In genomic region chr11:124669193-124669592, GRCh38 we compare ENCODE assay signal across 8 cellular contexts. TPM values are rescaled to one million over a fixed set of nuclear protein-coding genes. Genes with fewer than 3 reads are reported as not detected.
DNase-seq lines count a peak whose midpoint lies in the region; ATAC-seq lines count a peak whose summit lies in the region.

No MANE protein-coding gene starts in this region.

- H2AK5ac ChIP-seq in mesendoderm (ENCODE audit: low read length), result no peak overlapping the region

- H3K27me3 ChIP-seq in mesendoderm (ENCODE audit: insufficient read depth, low read length, poor library complexity), result peaks cover 5% of the 10 kb centered on the region

- H3K18ac ChIP-seq in mesendoderm (ENCODE audit: low read length), result no peak overlapping the region

- H3K23ac ChIP-seq in mesendoderm (ENCODE audit: low read length), result no peak overlapping the region

- no peak overlapping the region for H2BK15ac ChIP-seq in mesendoderm (replicated peaks; ENCODE audit: low read depth)

- H3K36me3 ChIP-seq in mesendoderm (ENCODE audit: control insufficient read depth, insufficient read depth, low read length), result no peaks in the 10 kb centered on the region

- H4K8ac ChIP-seq in mesendoderm (ENCODE audit: low read depth, low read length), result no peak overlapping the region

- no peak overlapping the region for H3K56ac ChIP-seq in mesendoderm (ENCODE audit: low read length)

- no CpG with 5 or more reads among the region's 8 CpGs for WGBS in mesendoderm (ENCODE audit: extremely low coverage, insufficient coverage, low lambda C conversion rate)

- H4K5ac ChIP-seq in mesendoderm (ENCODE audit: low read length), result no peak overlapping the region

- POLR2A ChIA-PET in T-cell (lab: Charles Lee), result interaction anchor here in 1 of 2 donors (0.5 to 0.6 kb wide), 2 partner anchors 77 to 94 kb away, joined by 3 to 6 read pairs; no protein-coding TSS in a partner anchor

- CTCF ChIA-PET in T-cell (lab: Charles Lee), result interaction anchor here (0.6 to 3.5 kb wide), 35 partner anchors 9 to 287 kb away, joined by 3 to 59 read pairs (median 4); partner anchors contain the start of genes ESAM (in 2 of the 2), MSANTD2 (in 1 of the 2), NRGN (in 1 of the 2) and TBRG1 (in 1 of the 2)

- no peak overlapping the region for H3K27ac Mint-ChIP-seq in T-cell

- H3K36me3 Mint-ChIP-seq in T-cell, result peaks cover 13% of the 10 kb centered on the region

- H3K4ac ChIP-seq in mesendoderm (ENCODE audit: low read depth, low read length), result no peak overlapping the region

- H3K79me2 ChIP-seq in mesendoderm (ENCODE audit: control insufficient read depth, insufficient read depth, low read length), result no peaks in the 10 kb centered on the region

- peaks cover 19 to 30% (median 22%) of the 10 kb centered on the region in 3 donors for H3K4me1 Mint-ChIP-seq in T-cell

- H3K4me1 ChIP-seq in mesendoderm (ENCODE audit: control insufficient read depth, low read depth, low read length), result no peaks in the 10 kb centered on the region

- ATAC-seq in GM21447 (IDR thresholded peaks at IDR 0.05; ENCODE audit: unreplicated experiment) (peak; percentile 31), T-cell (replicated peaks in 1 of 4) (no peak), GM21717 (IDR thresholded peaks at IDR 0.05; ENCODE audit: unreplicated experiment) (no peak), GM21786 (IDR thresholded peaks at IDR 0.05; ENCODE audit: unreplicated experiment) (no peak)

- H2BK120ac ChIP-seq in mesendoderm (ENCODE audit: low read depth, low read length), result no peak overlapping the region

- no peaks in the 10 kb centered on the region for H3K9me3 Mint-ChIP-seq in T-cell

- no peaks in the 10 kb centered on the region for H3K79me1 ChIP-seq in mesendoderm (ENCODE audit: low read length)

- no peak overlapping the region for H3K4me3 Mint-ChIP-seq in T-cell

- no peaks in the 10 kb centered on the region for H3K27me3 Mint-ChIP-seq in T-cell

- H3K4me3 ChIP-seq in mesendoderm (ENCODE audit: low read length), result no peak overlapping the region

- peak; percentile 51 for DNase-seq in Daoy (ENCODE audit: low read depth)
- DNase-seq in NAMALWA (ENCODE audit: low spot score), result peak; percentile 62
- DNase-seq in T-cell, result peak in 23 of 34 experiments; percentile 4 to 51 (median 20)
- peak; percentile 68 for DNase-seq in cerebellum (ENCODE audit: low spot score)
- DNase-seq in mesendoderm, result peak; percentile 43

- H3K4me2 ChIP-seq in mesendoderm (ENCODE audit: low read length), result no peak overlapping the region

- no peak overlapping the region for H2BK5ac ChIP-seq in mesendoderm (ENCODE audit: low read length)

- H3K9ac ChIP-seq in mesendoderm (ENCODE audit: low read length), result no peak overlapping the region

- H3K27ac ChIP-seq in mesendoderm (ENCODE audit: low read depth, low read length), result no peak overlapping the region

RNA-seq across cellular contexts. Expression of gene SIAE, which starts 4.3 kb away (rescaled TPM):
- 3.7 and 4.1 TPM in 2 replicates for total RNA-seq in Daoy (2014; rRNA removed; shearing (Covaris generic))
- total RNA-seq in T-cell (1 to 10 TPM; 3.7 to 9.7 (median 6.2) TPM), cerebellum (8.0 TPM)
- polyA plus RNA-seq in mesendoderm (2013, experiment 1 of 2), result 0.63 TPM
- 0.73 TPM for polyA plus RNA-seq in mesendoderm (2013, experiment 2 of 2)

RNA-seq across cellular contexts. Expression of gene SPA17, which starts 4.5 kb away (rescaled TPM):
- 30.5 and 50.9 TPM in 2 replicates for total RNA-seq in Daoy (2014; rRNA removed; shearing (Covaris generic))
- total RNA-seq in T-cell (under 1 TPM; 0.28 to 0.92 (median 0.59) TPM), cerebellum (4.5 TPM)
- polyA plus RNA-seq in mesendoderm (2013, experiment 1 of 2), result 7.0 TPM
- 6.7 TPM for polyA plus RNA-seq in mesendoderm (2013, experiment 2 of 2)

RNA-seq across cellular contexts. Expression of gene TBRG1, which starts 46.5 kb away (rescaled TPM):
- 11.1 and 29.3 TPM in 2 replicates for total RNA-seq in Daoy (2014; rRNA removed; shearing (Covaris generic))
- total RNA-seq in T-cell (10 to 100 TPM; 55.5 to 74.8 (median 72.0) TPM), cerebellum (31.5 TPM)
- polyA plus RNA-seq in mesendoderm (2013, experiment 1 of 2), result 26.8 TPM
- 26.2 TPM for polyA plus RNA-seq in mesendoderm (2013, experiment 2 of 2)

RNA-seq across cellular contexts. Expression of gene PANX3, which starts 58.0 kb away (rescaled TPM):
- not detected in 2 replicates for total RNA-seq in Daoy (2014; rRNA removed; shearing (Covaris generic))
- not detected for total RNA-seq in T-cell
- not detected for total RNA-seq in cerebellum
- polyA plus RNA-seq in mesendoderm (2013, experiment 1 of 2), result not detected
- not detected for polyA plus RNA-seq in mesendoderm (2013, experiment 2 of 2)
